ENCODE assay signal across 14 cellular contexts in the genomic region with DNA sequence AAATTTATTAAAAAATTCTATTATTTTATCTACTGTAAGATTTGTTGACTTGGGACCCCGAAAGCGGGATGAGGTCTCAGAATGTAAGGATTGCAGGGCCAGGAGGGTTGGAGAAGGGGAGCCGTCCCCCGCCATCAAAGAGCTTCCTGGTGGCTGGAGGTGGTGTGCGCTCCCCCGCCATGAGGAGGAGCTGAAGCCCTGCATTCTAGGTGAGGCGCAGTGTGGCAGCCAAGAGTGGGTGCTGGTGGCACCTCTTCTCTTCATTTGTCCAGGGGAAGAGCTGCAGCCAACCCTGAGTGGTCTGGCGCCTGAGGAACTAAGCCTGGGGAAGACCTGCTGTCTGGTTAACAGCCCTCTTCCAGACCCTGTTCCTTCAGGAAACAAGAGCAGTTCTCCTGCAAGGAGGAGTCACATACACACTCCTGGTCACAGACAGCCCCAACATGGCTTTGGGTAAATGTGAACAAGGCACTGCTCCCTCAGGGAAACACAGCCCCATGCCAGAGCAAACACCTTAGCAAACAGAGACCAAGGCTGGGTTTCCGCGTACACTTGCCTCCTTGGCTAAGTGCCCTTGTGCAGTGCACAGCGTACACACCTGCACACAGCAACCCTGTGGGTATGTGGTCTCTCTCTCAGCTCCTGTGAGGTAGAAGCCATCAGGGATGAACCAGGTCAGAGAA. TPM values are rescaled to one million over a fixed set of nuclear protein-coding genes. Genes with fewer than 3 reads are reported as not detected.
DNase-seq lines count a peak whose midpoint lies in the region; ATAC-seq and TF ChIP-seq lines count a peak whose summit lies in the region.
"Had no signal": no experiment of that assay in that cellular context is flagged by ENCODE, and none has a peak within 500 bp of the region (broad histone marks: within the 10 kb centered on the region; RNA-seq: fewer than 3 reads in every experiment).

No MANE protein-coding gene starts in this region.

- H2AFZ ChIP-seq in mammary epithelial cell (ENCODE audit: low read depth, low read length): no peak overlapping the region

- peak overlapping the region; percentile 63 for H3K27ac Mint-ChIP-seq in MCF 10A (ENCODE audit: low read depth, unreplicated experiment)
- H3K27ac Mint-ChIP-seq in T-cell: no peak overlapping the region

- H3K36me3 ChIP-seq in mammary epithelial cell (ENCODE audit: insufficient read depth, low read length) (no peaks in the 10 kb centered on the region), right lobe of liver (no peaks in the 10 kb centered on the region), upper lobe of left lung (no peaks in the 10 kb centered on the region)
- H3K36me3 ChIP-seq: heart right ventricle, SJCRH30 had no signal

- WGBS in mammary epithelial cell (ENCODE audit: low coverage, missing lambda C conversion rate): 79% methylated on average over 11 of the region's 11 CpGs
- 83% methylated on average over 7 of the region's 11 CpGs for WGBS in right lobe of liver (ENCODE audit: insufficient coverage, low coverage, low lambda C conversion rate, missing lambda C conversion rate)
- 59 to 63% methylated on average over 11 of the region's 11 CpGs for WGBS in upper lobe of left lung, 2 donors

- dilution Hi-C loops in mammary epithelial cell (cut with HindIII; ENCODE audit: low sequenced_read_pairs): no loop called here

- POLR2A ChIA-PET in MCF 10A (lab: Yijun Ruan, JAX): interaction anchor here (0.6 to 1.4 kb wide), 3 partner anchors 16 to 47 kb away, joined by 3 to 4 read pairs (median 4); a partner anchor contains a TSS
- POLR2A ChIA-PET in T-cell (lab: Charles Lee): no interaction called here

- H3K4me3 ChIP-seq in mammary epithelial cell (replicated peaks in 1 of 3; ENCODE audit: insufficient read depth in 1 of 3, low read depth in 2 of 3, low read length in 3 of 3): no peak overlapping the region
- no peak overlapping the region for H3K4me3 ChIP-seq in right lobe of liver
- H3K4me3 ChIP-seq in upper lobe of left lung: no peak overlapping the region

- BruUV-seq in MCF 10A (replicated peaks; lab: Mats Ljungman, UMichigan) (no TSS peak), mammary epithelial cell (replicated peaks; lab: Mats Ljungman, UMichigan) (no TSS peak)

- H3K27ac ChIP-seq in mammary epithelial cell (ENCODE audit: insufficient read depth, low read depth, low read length): no peak overlapping the region
- H3K27ac ChIP-seq in right lobe of liver: peak overlapping the region in 2 of 3 donors; percentile 15 to 33
- H3K27ac ChIP-seq in upper lobe of left lung: peak overlapping the region in 1 of 4 donors; percentile 40
- H3K27ac ChIP-seq: SJCRH30 had no signal

- H3K4me2 ChIP-seq in mammary epithelial cell (ENCODE audit: insufficient read depth, low read depth, low read length): no peak overlapping the region

- no peaks in the 10 kb centered on the region for H3K4me1 Mint-ChIP-seq in MCF 10A (ENCODE audit: insufficient read depth, unreplicated experiment)
- peaks cover 33 to 43% (median 35%) of the 10 kb centered on the region in 3 donors for H3K4me1 Mint-ChIP-seq in T-cell

- no peaks in the 10 kb centered on the region for H4K20me1 ChIP-seq in mammary epithelial cell (ENCODE audit: insufficient read depth, low read length)

- TF ChIP-seq CTCF in MCF 10A (IDR thresholded peaks at IDR 0.05; ENCODE audit: unreplicated experiment): no peak
- TF ChIP-seq CTCF in mammary epithelial cell (conservative IDR thresholded peaks at IDR 0.05 in 1 of 2, IDR thresholded peaks at IDR 0.05 in 1 of 2; ENCODE audit: extremely low read depth in 1 of 2, insufficient read depth in 1 of 2, low read depth in 1 of 2, low read length in 2 of 2): no peak
- TF ChIP-seq CTCF in right lobe of liver (IDR thresholded peaks at IDR 0.05): no peak
- no peak for TF ChIP-seq CTCF in upper lobe of left lung (IDR thresholded peaks at IDR 0.05)

- no peak overlapping the region for H3K4me3 Mint-ChIP-seq in MCF 10A (ENCODE audit: unreplicated experiment)
- peak overlapping the region; percentile 60 to 81 (median 68) for H3K4me3 Mint-ChIP-seq in T-cell

- TF ChIP-seq EP300 in upper lobe of left lung (IDR thresholded peaks at IDR 0.05): no peak

- H3K27me3 ChIP-seq in mammary epithelial cell (ENCODE audit: insufficient read depth, low read length) (peaks cover 13% of the 10 kb centered on the region), right lobe of liver (no peaks in the 10 kb centered on the region), upper lobe of left lung (peaks cover 0 to 15% (median 6%) of the 10 kb centered on the region in 4 donors)

- DNase-seq in MCF 10A (ENCODE audit: unreplicated experiment): no peak
- no peak for DNase-seq in mammary epithelial cell
- no peak for DNase-seq in T-cell
- DNase-seq in right lobe of liver: no peak
- DNase-seq in upper lobe of left lung: peak in 1 of 2 donors; percentile 58
- no peak for DNase-seq in NCI-H748 treated with DMSO at 0.1 percent for 48 hours (lab: John Stamatoyannopoulos, UW)
- DNase-seq in GM19240 (ENCODE audit: insufficient read length, low spot score): no peak
- no peak for DNase-seq in Kasumi-1 (lab: John Stamatoyannopoulos, UW)
- DNase-seq: amygdala; DND-41; NCI-H2107; stimulated activated naive B cell treated with anti-CD40 and anti-IgM and Interleukin-4, amounts not matched to agents 10 μg/mL and 1 μg/mL and 100 μg/mL, for 72 hours had no signal

- CTCF ChIA-PET in MCF 10A (lab: Yijun Ruan, JAX): interaction anchor here (0.7 to 5.2 kb wide), 8 partner anchors 15 to 579 kb away, joined by 3 to 45 read pairs (median 4); a partner anchor contains a TSS
- CTCF ChIA-PET in mammary epithelial cell (lab: Charles Lee; ENCODE audit: low non-redundant PET): no interaction called here
- CTCF ChIA-PET in T-cell (lab: Charles Lee): interaction anchor here in 1 of 2 donors (0.9 to 1.4 kb wide), 2 partner anchors 14 to 20 kb away, joined by 3 to 5 read pairs; no protein-coding TSS in a partner anchor

- H3K79me2 ChIP-seq in mammary epithelial cell (ENCODE audit: insufficient read depth, low read length): no peaks in the 10 kb centered on the region

- ATAC-seq in T-cell (replicated peaks in 1 of 4) (no peak), right lobe of liver (peak; percentile 1 to 39 (median 10)), upper lobe of left lung (ENCODE audit: low FRiP score in 2 of 2) (peak; percentile 7 to 34)

- H3K36me3 Mint-ChIP-seq in MCF 10A (ENCODE audit: insufficient read depth, unreplicated experiment) (no peaks in the 10 kb centered on the region), T-cell (no peaks in the 10 kb centered on the region)
- H3K36me3 Mint-ChIP-seq: stimulated activated naive B cell treated with anti-CD40 and anti-IgM and Interleukin-4, amounts not matched to agents 10 μg/mL and 1 μg/mL and 100 μg/mL, for 72 hours had no signal

- in situ Hi-C loops in mammary epithelial cell (cut with MboI; ENCODE audit: low sequenced_read_pairs in 2 of 2): no loop called here

- TF ChIP-seq POLR2A in right lobe of liver (IDR thresholded peaks at IDR 0.05) (no peak), upper lobe of left lung (IDR thresholded peaks at IDR 0.05) (no peak)

- no peaks in the 10 kb centered on the region for H3K9me3 Mint-ChIP-seq in MCF 10A (ENCODE audit: unreplicated experiment)
- H3K9me3 Mint-ChIP-seq in T-cell: no peaks in the 10 kb centered on the region
- H3K9me3 Mint-ChIP-seq: stimulated activated naive B cell treated with anti-CD40 and anti-IgM and Interleukin-4, amounts not matched to agents 10 μg/mL and 1 μg/mL and 100 μg/mL, for 72 hours had no signal

- intact Hi-C loops in MCF 10A (cut with micrococcal nuclease): no loop called here
- intact Hi-C loops in mammary epithelial cell (cut with micrococcal nuclease): loop anchor here (5.0 kb wide), 1 partner anchor 165 kb away; no protein-coding TSS in a partner anchor
- intact Hi-C loops in right lobe of liver (cut with DNase I): loop anchor here in 1 of 2 donors (10.0 kb wide), 1 partner anchor 47 kb away; no protein-coding TSS in a partner anchor

- no peaks in the 10 kb centered on the region for H3K9me3 ChIP-seq in mammary epithelial cell (replicated peaks; ENCODE audit: insufficient read depth, low read length)
- no peaks in the 10 kb centered on the region for H3K9me3 ChIP-seq in right lobe of liver
- no peaks in the 10 kb centered on the region for H3K9me3 ChIP-seq in upper lobe of left lung
- H3K9me3 ChIP-seq: heart right ventricle, SJCRH30 had no signal

- H3K27me3 Mint-ChIP-seq in MCF 10A (ENCODE audit: insufficient read depth, unreplicated experiment) (peaks cover 22% of the 10 kb centered on the region), T-cell (peaks cover 3 to 37% of the 10 kb centered on the region in 2 donors)

- H3K4me1 ChIP-seq in mammary epithelial cell (ENCODE audit: insufficient read depth, low read length) (peaks cover 12% of the 10 kb centered on the region), right lobe of liver (peaks cover 0 to 38% (median 11%) of the 10 kb centered on the region in 4 donors), upper lobe of left lung (peaks cover 23 to 36% (median 25%) of the 10 kb centered on the region in 4 donors)
- H3K4me1 ChIP-seq: SJCRH30 had no signal

- no peak overlapping the region for H3K9ac ChIP-seq in mammary epithelial cell (ENCODE audit: insufficient read depth, low read length)

RNA-seq across cellular contexts. Expression of a gene that starts 17.3 kb away (rescaled TPM):
- total RNA-seq in MCF 10A (2022): 2.0 and 3.2 TPM in 2 replicates
- under 1 TPM; 0.31 to 0.33 TPM for total RNA-seq in mammary epithelial cell
- 0.06 TPM for polyA plus RNA-seq in mammary epithelial cell
- polyA minus RNA-seq in mammary epithelial cell: 0.21 TPM
- total RNA-seq in T-cell: 1 to 10 TPM in 1 of 5 donors, under 1 TPM in 4; 0.15 to 1.1 (median 0.29) TPM
- total RNA-seq in right lobe of liver: 10 to 100 TPM; 12.5 to 54.4 (median 18.6) TPM
- total RNA-seq in upper lobe of left lung: 1 to 10 TPM in 5 of 6 donors, not detected in 1; 1.1 to 4.1 (median 2.0) TPM

RNA-seq across cellular contexts. Expression of a gene that starts 37.9 kb away (rescaled TPM):
- total RNA-seq in MCF 10A (2022) (1.7 and 3.2 TPM in 2 replicates), mammary epithelial cell (1 to 10 TPM; 1.4 to 2.2 TPM), T-cell (10 to 100 TPM in 4 of 5 donors, 1 to 10 TPM in 1; 8.8 to 31.6 (median 25.1) TPM), right lobe of liver (100 to 1,000 TPM in 3 of 6 experiments, 10 to 100 TPM in 3; 38.9 to 173 (median 106) TPM), upper lobe of left lung (10 to 100 TPM in 5 of 6 donors, 1 to 10 TPM in 1; 7.1 to 72.3 (median 13.9) TPM)
- 0.48 TPM for polyA plus RNA-seq in mammary epithelial cell
- not detected for polyA minus RNA-seq in mammary epithelial cell

RNA-seq across cellular contexts. Expression of a gene that starts 50.7 kb away (rescaled TPM):
- 96.6 and 112 TPM in 2 replicates for total RNA-seq in MCF 10A (2022)
- total RNA-seq in mammary epithelial cell: 10 to 100 TPM; 22.7 to 27.6 TPM
- 105 TPM for polyA plus RNA-seq in mammary epithelial cell
- polyA minus RNA-seq in mammary epithelial cell: 69.4 TPM
- total RNA-seq in T-cell: 10 to 100 TPM in 4 of 5 donors, 1 to 10 TPM in 1; 9.9 to 18.1 (median 13.6) TPM
- 100 to 1,000 TPM; 109 to 259 (median 185) TPM for total RNA-seq in right lobe of liver
- total RNA-seq in upper lobe of left lung: 100 to 1,000 TPM in 4 of 6 donors, 10 to 100 TPM in 2; 61.6 to 177 (median 118) TPM

RNA-seq across cellular contexts. Expression of a gene that starts 52.9 kb away (rescaled TPM):
- total RNA-seq in MCF 10A (2022): 52.2 and 80.3 TPM in 2 replicates
- total RNA-seq in mammary epithelial cell: 10 to 100 TPM; 24.8 to 58.9 TPM
- polyA plus RNA-seq in mammary epithelial cell: 124 TPM
- polyA minus RNA-seq in mammary epithelial cell: 173 TPM
- total RNA-seq in T-cell: 10 to 100 TPM; 20.7 to 33.2 (median 26.2) TPM
- total RNA-seq in right lobe of liver: 10 to 100 TPM; 19.6 to 48.5 (median 39.0) TPM
- total RNA-seq in upper lobe of left lung: 10 to 100 TPM in 5 of 6 donors, 1 to 10 TPM in 1; 7.3 to 62.2 (median 26.8) TPM

RNA-seq across cellular contexts. Expression of a gene that starts 59.7 kb away (rescaled TPM):
- not detected in 2 replicates for total RNA-seq in MCF 10A (2022)
- total RNA-seq in mammary epithelial cell: not detected
- polyA plus RNA-seq in mammary epithelial cell: not detected
- polyA minus RNA-seq in mammary epithelial cell: not detected
- not detected for total RNA-seq in T-cell
- not detected for total RNA-seq in right lobe of liver
- total RNA-seq in upper lobe of left lung: not detected
- total RNA-seq: heart right ventricle had no signal
- polyA plus RNA-seq: heart right ventricle had no signal

Comparison
In these comparisons a context has a peak if more than half of its experiments do, and no peak if none do; other contexts are left out.
1. ATAC-seq: peak in right lobe of liver (4 of 4) and upper lobe of left lung (2 of 2); none in T-cell (0 of 4).